23 cellular contexts compared by ENCODE assay signal in the genomic region with DNA sequence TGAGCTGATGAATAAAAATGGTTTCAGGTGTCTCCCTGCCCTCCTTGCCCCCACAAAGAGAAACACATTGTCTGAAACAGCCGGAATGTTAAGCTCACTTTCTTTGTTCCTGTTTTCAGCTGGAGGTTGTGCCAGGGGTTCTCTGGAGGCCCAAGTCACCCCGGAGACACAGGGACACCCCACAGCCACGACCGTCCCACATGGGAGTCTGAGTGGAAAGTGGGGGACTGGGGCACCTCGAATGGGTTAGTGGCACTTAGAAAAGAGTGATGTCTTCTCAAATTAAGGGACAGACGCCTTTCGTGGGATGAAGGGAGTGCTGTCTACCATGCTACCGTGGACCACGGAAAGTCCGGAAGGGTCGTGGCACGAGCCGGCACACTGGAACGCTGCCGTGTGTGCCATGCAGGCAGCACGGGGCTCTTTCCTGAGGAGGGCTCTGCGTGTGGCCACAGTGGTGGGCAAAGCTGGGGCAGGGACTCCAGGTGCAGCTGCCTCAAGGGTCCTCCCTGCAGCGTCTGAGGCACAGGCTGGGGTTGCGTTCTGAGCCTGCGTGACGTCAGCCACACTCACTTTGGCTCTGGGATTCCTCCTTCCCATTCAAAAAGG. TPM values are rescaled to one million over a fixed set of nuclear protein-coding genes. Genes with fewer than 3 reads are reported as not detected.
DNase-seq lines count a peak whose midpoint lies in the region; ATAC-seq, FAIRE-seq and TF ChIP-seq lines count a peak whose summit lies in the region.
"Had no signal": no experiment of that assay in that cellular context is flagged by ENCODE, and none has a peak within 500 bp of the region (broad histone marks: within the 10 kb centered on the region; RNA-seq: fewer than 3 reads in every experiment).

No MANE protein-coding gene starts in this region.

- H3K4me2 ChIP-seq in HepG2 (ENCODE audit: low read depth, low read length) (no peak overlapping the region), neuronal stem cell (ENCODE audit: insufficient read depth, low read length, poor library complexity, severe bottlenecking) (no peak overlapping the region)
- H3K4me2 ChIP-seq: A549 had no signal

- 34% methylated on average over 8 of the region's 21 CpGs for whole genome bisulfite sequencing in HepG2 (ENCODE audit: low lambda C conversion rate)
- 63% methylated on average over 5 of the region's 21 CpGs for WGBS in right lobe of liver (ENCODE audit: insufficient coverage, low coverage, low lambda C conversion rate, missing lambda C conversion rate)
- WGBS in neuronal stem cell (ENCODE audit: extremely low coverage in 2 of 2, insufficient read length in 2 of 2, insufficient replicate concordance in 1 of 2), 2 donors: no CpG with 5 or more reads among the region's 21 CpGs
- WGBS in small intestine, 3 donors: 87 to 88% (median 87%) methylated on average over 21 of the region's 21 CpGs

- no peaks in the 10 kb centered on the region for H3K9me3 Mint-ChIP-seq in dendritic cell treated with granulocyte-macrophage colony-stimulating factor and Interleukin-4, amounts not matched to agents 40 ng/mL and 50 ng/mL, for 4 days
- H3K9me3 Mint-ChIP-seq: CD4-positive, alpha-beta memory T cell had no signal

- no peaks in the 10 kb centered on the region for H3K36me3 Mint-ChIP-seq in dendritic cell treated with granulocyte-macrophage colony-stimulating factor and Interleukin-4, amounts not matched to agents 40 ng/mL and 50 ng/mL, for 4 days (ENCODE audit: low read depth)
- H3K36me3 Mint-ChIP-seq: CD4-positive, alpha-beta memory T cell had no signal

- H3K27ac ChIP-seq in HepG2 (ENCODE audit: extremely low read length, insufficient read depth, low read length) (no peak overlapping the region), right lobe of liver (no peak overlapping the region), neuronal stem cell (replicated peaks; ENCODE audit: low read length) (no peak overlapping the region), small intestine (ENCODE audit: low read depth in 1 of 2, low read length in 1 of 2) (no peak overlapping the region)
- H3K27ac ChIP-seq: A549, SK-N-MC had no signal

- H2BK5ac ChIP-seq in neuronal stem cell (ENCODE audit: low read length): no peak overlapping the region

- H3K4me3 ChIP-seq in HepG2 (replicated peaks in 1 of 3; ENCODE audit: insufficient read depth in 1 of 3, low read depth in 2 of 3, low read length in 3 of 3) (no peak overlapping the region), right lobe of liver (no peak overlapping the region), neuronal stem cell (ENCODE audit: low read length in 2 of 2) (no peak overlapping the region), small intestine (ENCODE audit: low read depth in 1 of 2, low read length in 2 of 2) (no peak overlapping the region)
- H3K4me3 ChIP-seq: A549, SK-N-MC had no signal

- H3K79me1 ChIP-seq in neuronal stem cell (ENCODE audit: low read depth, low read length): peaks cover 2% of the 10 kb centered on the region

- H3K4me1 ChIP-seq in HepG2 (ENCODE audit: insufficient read depth, low read length): no peaks in the 10 kb centered on the region
- H3K4me1 ChIP-seq in right lobe of liver: no peaks in the 10 kb centered on the region
- H3K4me1 ChIP-seq in neuronal stem cell (ENCODE audit: control insufficient read depth in 2 of 2, insufficient read depth in 1 of 2, low read depth in 1 of 2, low read length in 2 of 2): peaks cover 0 to 2% of the 10 kb centered on the region in 2 donors
- H3K4me1 ChIP-seq in small intestine (ENCODE audit: control insufficient read depth in 2 of 2, insufficient read depth in 1 of 2, low read depth in 1 of 2, low read length in 1 of 2): no peaks in the 10 kb centered on the region
- H3K4me1 ChIP-seq: A549 had no signal

- no peak overlapping the region for H2BK12ac ChIP-seq in neuronal stem cell (ENCODE audit: low read length)

- peak overlapping the region; percentile 49 for H3K27ac Mint-ChIP-seq in dendritic cell treated with granulocyte-macrophage colony-stimulating factor and Interleukin-4, amounts not matched to agents 40 ng/mL and 50 ng/mL, for 4 days
- H3K27ac Mint-ChIP-seq: CD4-positive, alpha-beta memory T cell had no signal

- no peaks in the 10 kb centered on the region for H4K20me1 ChIP-seq in HepG2 (ENCODE audit: insufficient read depth, low read length)

- POLR2A ChIA-PET in HepG2 (lab: Yijun Ruan, JAX): no interaction called here

- no peak overlapping the region for H3K23ac ChIP-seq in neuronal stem cell (ENCODE audit: low read depth, low read length, poor library complexity)

- in situ Hi-C loops in HepG2 (cut with HindIII; ENCODE audit: extremely low pct_ligation_motif_present, low pct_unique_long_range_greater_than_20kb): loop anchor here (5.0 kb wide), 1 partner anchor 263 kb away; no protein-coding TSS in a partner anchor

- TF ChIP-seq CTCF in HepG2 (CRISPR knock-in tag; IDR thresholded peaks at IDR 0.05): no peak
- TF ChIP-seq CTCF in right lobe of liver (IDR thresholded peaks at IDR 0.05): no peak

- H3K9ac ChIP-seq in HepG2 (ENCODE audit: insufficient read depth, low read depth, low read length) (no peak overlapping the region), neuronal stem cell (ENCODE audit: low read depth, low read length, poor library complexity) (peak overlapping the region; percentile 50)

- BruUV-seq in HepG2 (replicated peaks; lab: Mats Ljungman, UMichigan): no TSS peak

- H3K14ac ChIP-seq in neuronal stem cell (ENCODE audit: low read length): peak overlapping the region; percentile 21

- H3K4ac ChIP-seq in neuronal stem cell (ENCODE audit: low read length): no peak overlapping the region

- TF ChIP-seq RAD21 in HepG2 (CRISPR knock-in tag; IDR thresholded peaks at IDR 0.05): no peak

- H2AFZ ChIP-seq in HepG2 (ENCODE audit: low read length): no peak overlapping the region
- no peak overlapping the region for H2AFZ ChIP-seq in neuronal stem cell (ENCODE audit: low read length)

- no peak for DNase-seq in HepG2 (ENCODE audit: low spot score)
- DNase-seq in right lobe of liver: no peak
- no peak for DNase-seq in neuronal stem cell (ENCODE audit: low spot score)
- no peak for DNase-seq in small intestine
- no peak for DNase-seq in GM19239 (ENCODE audit: insufficient read length, low spot score)
- DNase-seq: C1 segment of cervical spinal cord; CD4-positive, alpha-beta memory T cell; COR-L47; NCI-H1105 treated with DMSO at 0.1 percent for 48 hours; NCI-H2029; NCI-H446; NCI-H524 treated with DMSO at 0.1 percent for 48 hours; NCI-H774; NK-92 treated with Interleukin-12 subunit alpha and Interleukin-12 subunit beta, amount 100 ng/mL, for 24 hours; SIG-M5 had no signal

- no peaks in the 10 kb centered on the region for H3K79me2 ChIP-seq in HepG2 (ENCODE audit: insufficient read depth, low read length)

- H2BK120ac ChIP-seq in neuronal stem cell (ENCODE audit: low read depth, low read length): no peak overlapping the region

- H4K8ac ChIP-seq in neuronal stem cell (ENCODE audit: low read depth, low read length): no peak overlapping the region

- no peak for TF ChIP-seq POLR2A in HepG2 (IDR thresholded peaks at IDR 0.05; ENCODE audit: insufficient read depth in 1 of 2, low read depth in 2 of 2, low read length in 2 of 2)
- no peak for TF ChIP-seq POLR2A in right lobe of liver (IDR thresholded peaks at IDR 0.05)
- no peak for TF ChIP-seq POLR2A in GM18505 (IDR thresholded peaks at IDR 0.05; ENCODE audit: borderline replicate concordance, extremely low read depth, insufficient read depth, insufficient read length)

- no peak overlapping the region for H2AK5ac ChIP-seq in neuronal stem cell (ENCODE audit: low read depth, low read length)

- H3K36me3 ChIP-seq in HepG2 (replicated peaks in 1 of 2; ENCODE audit: control insufficient read depth in 1 of 2, insufficient read depth in 2 of 2, low read length in 2 of 2) (no peaks in the 10 kb centered on the region), right lobe of liver (no peaks in the 10 kb centered on the region), neuronal stem cell (replicated peaks in 1 of 2; ENCODE audit: control insufficient read depth in 2 of 2, insufficient read depth in 2 of 2, low read length in 2 of 2) (no peaks in the 10 kb centered on the region), small intestine (ENCODE audit: control insufficient read depth in 2 of 2, insufficient read depth in 2 of 2, low read length in 2 of 2) (no peaks in the 10 kb centered on the region)

- no peaks in the 10 kb centered on the region for H3K9me3 ChIP-seq in HepG2 (ENCODE audit: low read length)
- H3K9me3 ChIP-seq in right lobe of liver: no peaks in the 10 kb centered on the region
- peaks cover 0 to 2% of the 10 kb centered on the region in 2 donors for H3K9me3 ChIP-seq in neuronal stem cell (replicated peaks in 1 of 2; ENCODE audit: control insufficient read depth in 2 of 2, insufficient read depth in 1 of 2, low read depth in 1 of 2, low read length in 2 of 2)
- H3K9me3 ChIP-seq in small intestine (ENCODE audit: control insufficient read depth, low read depth): no peaks in the 10 kb centered on the region
- H3K9me3 ChIP-seq: A549 had no signal

- H4K91ac ChIP-seq in neuronal stem cell (ENCODE audit: low read depth, low read length, poor library complexity): no peak overlapping the region

- peaks cover 38% of the 10 kb centered on the region for H3K4me1 Mint-ChIP-seq in dendritic cell treated with granulocyte-macrophage colony-stimulating factor and Interleukin-4, amounts not matched to agents 40 ng/mL and 50 ng/mL, for 4 days (ENCODE audit: low read depth)
- H3K4me1 Mint-ChIP-seq: CD4-positive, alpha-beta memory T cell had no signal

- peaks cover 2 to 36% of the 10 kb centered on the region in 2 experiments; a peak in 4 of 5 replicates for H3K27me3 ChIP-seq in HepG2 (ENCODE audit: control insufficient read depth in 1 of 2, insufficient read depth in 2 of 2, low read length in 2 of 2)
- no peaks in the 10 kb centered on the region for H3K27me3 ChIP-seq in right lobe of liver
- peaks cover 5 to 30% (median 19%) of the 10 kb centered on the region in 3 experiments for H3K27me3 ChIP-seq in neuronal stem cell (ENCODE audit: control insufficient read depth in 3 of 3, insufficient read depth in 3 of 3, low read depth in 1 of 3, low read length in 3 of 3)
- H3K27me3 ChIP-seq in small intestine (ENCODE audit: control insufficient read depth in 2 of 2, insufficient read depth in 2 of 2, low read length in 2 of 2): no peaks in the 10 kb centered on the region

- FAIRE-seq in HepG2 (lab: Jason Lieb, UNC) (no peak), small intestine (lab: Jason Lieb, UNC) (no peak), GM19239 (lab: Jason Lieb, UNC) (no peak)
- FAIRE-seq: A549, G401.6, H1, RCC 7860 had no signal

- CTCF ChIA-PET in HepG2 (lab: Yijun Ruan, JAX; ENCODE audit: low intra/inter-chr PET ratio, low total read pairs): no interaction called here

- peak overlapping the region; percentile 88 for H3K18ac ChIP-seq in neuronal stem cell (ENCODE audit: low read length)

- TF ChIP-seq EP300 in HepG2 (IDR thresholded peaks at IDR 0.05; ENCODE audit: low read depth in 2 of 2, low read length in 2 of 2) (no peak), HepG2 (CRISPR knock-in tag; IDR thresholded peaks at IDR 0.05; ENCODE audit: borderline replicate concordance) (no peak)

- H3K4me3 Mint-ChIP-seq in dendritic cell treated with granulocyte-macrophage colony-stimulating factor and Interleukin-4, amounts not matched to agents 40 ng/mL and 50 ng/mL, for 4 days: no peak overlapping the region
- H3K4me3 Mint-ChIP-seq: CD4-positive, alpha-beta memory T cell had no signal

- intact Hi-C loops in HepG2 (cut with micrococcal nuclease; ENCODE audit: unreplicated experiment): loop anchor here (10.0 kb wide), 1 partner anchor 285 kb away; no protein-coding TSS in a partner anchor
- intact Hi-C loops in right lobe of liver (cut with DNase I): loop anchor here (5.0 kb wide), 2 partner anchors 258 to 263 kb away; no protein-coding TSS in a partner anchor
- intact Hi-C loops in dendritic cell treated with granulocyte-macrophage colony-stimulating factor and Interleukin-4, amounts not matched to agents 40 ng/mL and 50 ng/mL, for 4 days (cut with micrococcal nuclease): no loop called here

- H2BK15ac ChIP-seq in neuronal stem cell (ENCODE audit: low read length): no peak overlapping the region

- ATAC-seq in HepG2 (no peak), right lobe of liver (no peak), GM18505 (IDR thresholded peaks at IDR 0.05; ENCODE audit: unreplicated experiment) (no peak)
- ATAC-seq: A549, HCT116 had no signal

- peaks cover 28% of the 10 kb centered on the region for H3K27me3 Mint-ChIP-seq in dendritic cell treated with granulocyte-macrophage colony-stimulating factor and Interleukin-4, amounts not matched to agents 40 ng/mL and 50 ng/mL, for 4 days

RNA-seq across cellular contexts. Expression of a gene that starts 39.4 kb away (rescaled TPM):
- 9.9 and 11.0 TPM in 2 replicates for total RNA-seq in HepG2 (2016; rRNA removed; fragmentation: Illumina TruSeq; extraction: Trizol)
- total RNA-seq in HepG2 (2016; cell fraction: cytosol; rRNA removed; fragmentation: Illumina TruSeq; extraction: Trizol; ENCODE audit: low read depth): 3.1 and 4.7 TPM in 2 replicates
- total RNA-seq in HepG2 (2016; cell fraction: insoluble cytoplasmic fraction; rRNA removed; fragmentation: Illumina TruSeq; extraction: Trizol): 9.0 and 10.9 TPM in 2 replicates
- total RNA-seq in HepG2 (2016; cell fraction: membrane; rRNA removed; fragmentation: Illumina TruSeq; extraction: Trizol): 4.2 and 4.6 TPM in 2 replicates
- 8.1 and 9.4 TPM in 2 replicates for total RNA-seq in HepG2 (2016; cell fraction: nucleus; rRNA removed; fragmentation: Illumina TruSeq; extraction: Trizol)
- 6.9 and 8.0 TPM in 2 replicates for polyA plus RNA-seq in HepG2 (2011; rRNA removed)
- 4.9 and 6.4 TPM in 2 replicates for polyA plus RNA-seq in HepG2 (2011; cell fraction: cytosol; rRNA removed)
- polyA plus RNA-seq in HepG2 (2011; cell fraction: nucleus; rRNA removed): 14.1 and 18.1 TPM in 2 replicates
- polyA plus RNA-seq in HepG2 (2012): 5.4 and 8.7 TPM in 2 replicates
- 0.57 and 0.62 TPM in 2 replicates for polyA plus RNA-seq in HepG2 (2016; cell fraction: cytosol; fragmentation: Illumina TruSeq; extraction: Trizol; ENCODE audit: low read depth)
- polyA plus RNA-seq in HepG2 (2016; cell fraction: insoluble cytoplasmic fraction; fragmentation: Illumina TruSeq; extraction: Trizol; ENCODE audit: low read depth): 9.2 and 9.6 TPM in 2 replicates
- 1.5 and 1.8 TPM in 2 replicates for polyA plus RNA-seq in HepG2 (2016; cell fraction: membrane; fragmentation: Illumina TruSeq; extraction: Trizol; ENCODE audit: low read depth)
- polyA plus RNA-seq in HepG2 (2016; cell fraction: nucleus; fragmentation: Illumina TruSeq; extraction: Trizol; ENCODE audit: insufficient read depth, low read depth): 12.6 and 13.4 TPM in 2 replicates
- 12.3 and 14.8 TPM in 2 replicates for polyA minus RNA-seq in HepG2 (2011; rRNA and poly(A)+ RNA removed; ENCODE audit: low replicate concordance)
- 5.7 and 6.2 TPM in 2 replicates for polyA minus RNA-seq in HepG2 (2011; cell fraction: cytosol; rRNA and poly(A)+ RNA removed)
- 11.6 and 14.5 TPM in 2 replicates for polyA minus RNA-seq in HepG2 (2011; cell fraction: nucleus; rRNA and poly(A)+ RNA removed)
- total RNA-seq in right lobe of liver: 10 to 100 TPM in 1 of 6 experiments, 1 to 10 TPM in 5; 7.5 to 10.4 (median 8.2) TPM
- polyA plus RNA-seq in neuronal stem cell (2013, experiment 1 of 2): 10.5 TPM
- 11.0 TPM for polyA plus RNA-seq in neuronal stem cell (2013, experiment 2 of 2)
- 10 to 100 TPM; 14.9 to 20.1 (median 17.3) TPM for polyA plus RNA-seq in small intestine
